ENCODE assay signal across 25 cellular contexts in the genomic region with DNA sequence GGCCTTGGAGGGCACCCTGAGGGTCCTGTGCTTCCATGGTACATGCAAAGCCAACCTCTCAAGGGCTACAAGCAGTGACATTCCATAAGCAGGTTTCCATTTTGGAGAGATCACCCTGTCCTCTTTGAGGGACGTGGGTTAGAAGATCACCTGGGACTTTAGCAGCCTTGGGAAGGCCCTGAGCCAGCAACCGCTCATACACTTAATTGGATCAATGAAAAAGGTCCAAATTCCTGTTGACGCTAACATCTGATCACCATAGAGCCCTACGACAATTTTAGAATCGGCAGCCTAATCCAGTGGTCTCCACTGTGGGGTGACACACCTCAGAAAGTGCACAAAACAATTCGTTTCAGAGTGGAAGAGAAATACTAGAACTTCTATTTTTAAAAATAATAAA.
DNase-seq lines count a peak whose midpoint lies in the region; ATAC-seq, FAIRE-seq and TF ChIP-seq lines count a peak whose summit lies in the region.
"Had no signal": no experiment of that assay in that cellular context is flagged by ENCODE, and none has a peak within 500 bp of the region (broad histone marks: within the 10 kb centered on the region; RNA-seq: fewer than 3 reads in every experiment).

No MANE protein-coding gene starts in this region.

- no peaks in the 10 kb centered on the region for H3K9me3 Mint-ChIP-seq in GM23338

- no peak overlapping the region for H3K4me3 ChIP-seq in A549
- no peak overlapping the region for H3K4me3 ChIP-seq in esophagus muscularis mucosa
- no peak overlapping the region for H3K4me3 ChIP-seq in HepG2 (replicated peaks in 1 of 3; ENCODE audit: insufficient read depth in 1 of 3, low read depth in 2 of 3, low read length in 3 of 3)
- no peak overlapping the region for H3K4me3 ChIP-seq in right lobe of liver
- no peak overlapping the region for H3K4me3 ChIP-seq in GM23338
- H3K4me3 ChIP-seq: BLaER1 had no signal

- no TSS peak for BruUV-seq in HepG2 (replicated peaks; lab: Mats Ljungman, UMichigan)

- POLR2A ChIA-PET in A549 (lab: Yijun Ruan, JAX) (no interaction called here), HepG2 (lab: Yijun Ruan, JAX) (interaction anchor here (2.2 kb wide), 1 partner anchor 83 kb away, joined by 4 read pairs; no protein-coding TSS in a partner anchor)

- H3K36me3 ChIP-seq in esophagus muscularis mucosa (no peaks in the 10 kb centered on the region), HepG2 (replicated peaks in 1 of 2; ENCODE audit: control insufficient read depth in 1 of 2, insufficient read depth in 2 of 2, low read length in 2 of 2) (no peaks in the 10 kb centered on the region), right lobe of liver (no peaks in the 10 kb centered on the region), GM23338 (ENCODE audit: insufficient read depth) (no peaks in the 10 kb centered on the region)
- H3K36me3 ChIP-seq: BE2C, BLaER1 had no signal

- FAIRE-seq in A549 (lab: Jason Lieb, UNC): no peak
- no peak for FAIRE-seq in HepG2 (lab: Jason Lieb, UNC)
- FAIRE-seq: G401.6, GM12891, GM19239 had no signal

- peak overlapping the region; percentile 10; the same call in 1 of the 2 replicates for H3K9ac ChIP-seq in HepG2 (ENCODE audit: insufficient read depth, low read depth, low read length)
- H3K9ac ChIP-seq: BLaER1 had no signal

- H4K20me1 ChIP-seq in HepG2 (ENCODE audit: insufficient read depth, low read length) (no peaks in the 10 kb centered on the region), GM23338 (replicated peaks; ENCODE audit: insufficient read depth) (no peaks in the 10 kb centered on the region)
- H4K20me1 ChIP-seq: BLaER1 had no signal

- TF ChIP-seq RAD21 in A549 (conservative IDR thresholded peaks at IDR 0.05 in 1 of 2, IDR thresholded peaks at IDR 0.05 in 1 of 2): no peak
- TF ChIP-seq RAD21 in HepG2 (CRISPR knock-in tag; IDR thresholded peaks at IDR 0.05): no peak

- H3K27me3 ChIP-seq in esophagus muscularis mucosa (no peaks in the 10 kb centered on the region), HepG2 (ENCODE audit: control insufficient read depth in 1 of 2, insufficient read depth in 2 of 2, low read length in 2 of 2) (no peaks in the 10 kb centered on the region), right lobe of liver (no peaks in the 10 kb centered on the region), GM23338 (ENCODE audit: insufficient read depth) (no peaks in the 10 kb centered on the region)
- H3K27me3 ChIP-seq: BE2C, BLaER1 had no signal

- no peak overlapping the region for H3K4me2 ChIP-seq in A549
- no peak overlapping the region for H3K4me2 ChIP-seq in HepG2 (ENCODE audit: low read depth, low read length)
- H3K4me2 ChIP-seq in GM23338: no peak overlapping the region
- H3K4me2 ChIP-seq: BLaER1 had no signal

- H2AFZ ChIP-seq in HepG2 (ENCODE audit: low read length) (peak overlapping the region; percentile 28), GM23338 (no peak overlapping the region)

- 89% methylated on average over 6 of the region's 6 CpGs for WGBS in A549 (ENCODE audit: missing lambda C conversion rate)
- 94% methylated on average over 6 of the region's 6 CpGs for WGBS in esophagus muscularis mucosa
- 79% methylated on average over 6 of the region's 6 CpGs for WGBS in HepG2 (ENCODE audit: low lambda C conversion rate)
- 31% methylated on average over 6 of the region's 6 CpGs for WGBS in right lobe of liver (ENCODE audit: insufficient coverage, low coverage, low lambda C conversion rate, missing lambda C conversion rate)

- CTCF ChIA-PET in A549 (lab: Yijun Ruan, JAX) (no interaction called here), HepG2 (lab: Yijun Ruan, JAX; ENCODE audit: low intra/inter-chr PET ratio, low total read pairs) (no interaction called here)

- intact Hi-C loops in esophagus muscularis mucosa (cut with DNase I) (no loop called here), HepG2 (cut with micrococcal nuclease; ENCODE audit: unreplicated experiment) (loop anchor here (10.0 kb wide), 2 partner anchors 85 to 225 kb away; no protein-coding TSS in a partner anchor), right lobe of liver (cut with DNase I) (no loop called here)

- DNase-seq in A549 (ENCODE audit: low read depth in 1 of 2, low spot score in 1 of 2) (no peak), esophagus muscularis mucosa (ENCODE audit: extremely low spot score) (peak; percentile 24), HepG2 (ENCODE audit: low spot score) (no peak), right lobe of liver (peak in 2 of 3 donors; percentile 35 to 52), GM23338 (ENCODE audit: low spot score) (no peak)
- no peak for DNase-seq in activated T-cell treated with anti-CD3 and anti-CD28 coated beads, Interleukin-2, amount 50 U/mL, for 1 hour
- DNase-seq in stimulated activated CD4-positive, alpha-beta T cell treated with anti-CD3 and anti-CD28 coated beads, Interleukin-2, amount 100 ng/mL, for 24 hours: no peak
- DNase-seq: ACHN; BE2C; C1 segment of cervical spinal cord; CD4-positive, alpha-beta memory T cell; CD4-positive, CD25-positive, alpha-beta regulatory T cell; CD8-positive, alpha-beta memory T cell; COR-L47; DMS 273 treated with DMSO at 0.1 percent for 48 hours; DMS153; DMS53; DMS79; GF-D8 had no signal

- H3K4me1 ChIP-seq in A549 (peaks cover 38% of the 10 kb centered on the region), esophagus muscularis mucosa (peaks cover 0 to 6% (median 2%) of the 10 kb centered on the region in 4 donors), HepG2 (ENCODE audit: insufficient read depth, low read length) (peaks cover 80% of the 10 kb centered on the region), right lobe of liver (peaks cover 0 to 47% (median 17%) of the 10 kb centered on the region in 4 donors), GM23338 (ENCODE audit: insufficient read depth) (0 out of 2 replicates have a peak, but pooled peaks cover 4% of the 10 kb centered on the region)
- H3K4me1 ChIP-seq: BE2C had no signal

- TF ChIP-seq EP300 in A549 (IDR thresholded peaks at IDR 0.05) (no peak), esophagus muscularis mucosa (IDR thresholded peaks at IDR 0.05) (no peak), HepG2 (IDR thresholded peaks at IDR 0.05; ENCODE audit: low read depth in 2 of 2, low read length in 2 of 2) (no peak), HepG2 (CRISPR knock-in tag; IDR thresholded peaks at IDR 0.05; ENCODE audit: borderline replicate concordance) (no peak)

- TF ChIP-seq CTCF in A549 (IDR thresholded peaks at IDR 0.05) (no peak), esophagus muscularis mucosa (IDR thresholded peaks at IDR 0.05) (no peak), HepG2 (CRISPR knock-in tag; IDR thresholded peaks at IDR 0.05) (no peak), right lobe of liver (IDR thresholded peaks at IDR 0.05) (no peak), GM23338 (conservative IDR thresholded peaks at IDR 0.05; ENCODE audit: low read depth in 2 of 2) (no peak)

- H3K27me3 Mint-ChIP-seq in GM23338 (ENCODE audit: insufficient read depth, low read depth, poor library complexity): no peaks in the 10 kb centered on the region
- H3K27me3 Mint-ChIP-seq: CD4-positive, alpha-beta memory T cell; CD4-positive, CD25-positive, alpha-beta regulatory T cell had no signal

- peaks cover 16% of the 10 kb centered on the region for H3K4me1 Mint-ChIP-seq in GM23338

- no peaks in the 10 kb centered on the region for H3K36me3 Mint-ChIP-seq in GM23338 (ENCODE audit: low read depth)
- H3K36me3 Mint-ChIP-seq: CD4-positive, alpha-beta memory T cell; CD4-positive, CD25-positive, alpha-beta regulatory T cell had no signal

- peak overlapping the region; percentile 7 to 71; a peak in 4 of 6 replicates for H3K27ac ChIP-seq in A549
- H3K27ac ChIP-seq in esophagus muscularis mucosa (replicated peaks in 1 of 4): no peak overlapping the region
- no peak overlapping the region for H3K27ac ChIP-seq in HepG2 (ENCODE audit: extremely low read length, insufficient read depth, low read length)
- peak overlapping the region in 2 of 3 donors; percentile 10 to 54 for H3K27ac ChIP-seq in right lobe of liver
- H3K27ac ChIP-seq in GM23338 (ENCODE audit: low read depth): no peak overlapping the region
- H3K27ac ChIP-seq: 22Rv1, BLaER1 had no signal

- H3K79me2 ChIP-seq in HepG2 (ENCODE audit: insufficient read depth, low read length): no peaks in the 10 kb centered on the region
- no peaks in the 10 kb centered on the region for H3K79me2 ChIP-seq in GM23338 (replicated peaks; ENCODE audit: insufficient read depth)

- H3F3A ChIP-seq in GM23338 (replicated peaks; ENCODE audit: low read depth): no peaks in the 10 kb centered on the region

- in situ Hi-C loops in HepG2 (cut with HindIII; ENCODE audit: extremely low pct_ligation_motif_present, low pct_unique_long_range_greater_than_20kb): no loop called here

- ATAC-seq in A549 (no peak), HepG2 (no peak), right lobe of liver (peak; percentile 45 to 72 (median 66)), GM23338 (no peak)

- TF ChIP-seq POLR2A in A549 (IDR thresholded peaks at IDR 0.05; ENCODE audit: low read length) (no peak), esophagus muscularis mucosa (IDR thresholded peaks at IDR 0.05; ENCODE audit: low read depth) (no peak), HepG2 (IDR thresholded peaks at IDR 0.05; ENCODE audit: insufficient read depth in 1 of 2, low read depth in 2 of 2, low read length in 2 of 2) (no peak), right lobe of liver (IDR thresholded peaks at IDR 0.05) (no peak)

- peaks cover 25% of the 10 kb centered on the region for H3K9me2 ChIP-seq in GM23338 (ENCODE audit: insufficient read depth)

- no peak overlapping the region for H3K27ac Mint-ChIP-seq in GM23338
- H3K27ac Mint-ChIP-seq: CD4-positive, alpha-beta memory T cell; CD4-positive, CD25-positive, alpha-beta regulatory T cell; CD8-positive, alpha-beta memory T cell had no signal

- H3K9me3 ChIP-seq in A549 (peaks cover 10% of the 10 kb centered on the region; the same call in 1 of the 3 replicates), esophagus muscularis mucosa (no peaks in the 10 kb centered on the region), HepG2 (ENCODE audit: low read length) (no peaks in the 10 kb centered on the region), right lobe of liver (no peaks in the 10 kb centered on the region)
- H3K9me3 ChIP-seq: BE2C had no signal

- no peak overlapping the region for H3K4me3 Mint-ChIP-seq in GM23338
- H3K4me3 Mint-ChIP-seq: CD14-positive monocyte; CD4-positive, alpha-beta memory T cell; CD4-positive, CD25-positive, alpha-beta regulatory T cell; CD8-positive, alpha-beta memory T cell had no signal

TF ChIP-seq in A549, 52 proteins besides CTCF, POLR2A, EP300 and RAD21:
- TF ChIP-seq ZSCAN20 (CRISPR knock-in tag; IDR thresholded peaks at IDR 0.05): no peak

TF ChIP-seq in HepG2, 621 proteins besides CTCF, POLR2A, EP300 and RAD21 (continues in another document):
- TF ChIP-seq TEAD2 (CRISPR knock-in tag; IDR thresholded peaks at IDR 0.05) (no peak), ZBTB38 (CRISPR knock-in tag; IDR thresholded peaks at IDR 0.05) (0 out of 2 replicates have a peak, but pooled peaks have one; percentile 36), ONECUT2 (CRISPR knock-in tag; IDR thresholded peaks at IDR 0.05) (peak; percentile 62), HNF4A (CRISPR knock-in tag; IDR thresholded peaks at IDR 0.05) (peak; percentile 35; the same call in 1 of the 2 replicates)

TF ChIP-seq in GM23338, 12 proteins besides CTCF, POLR2A, EP300 and RAD21 (continues in another document):
- TF ChIP-seq STAT1 (IDR thresholded peaks at IDR 0.05; ENCODE audit: unreplicated experiment) (no peak), ZNF114 (CRISPR knock-in tag; IDR thresholded peaks at IDR 0.05) (no peak), NANOG (IDR thresholded peaks at IDR 0.05; ENCODE audit: borderline replicate concordance) (no peak), JUNB (IDR thresholded peaks at IDR 0.05; ENCODE audit: unreplicated experiment) (no peak)

Comparison
In these comparisons a context has a peak if more than half of its experiments do, and no peak if none do; other contexts are left out.
1. ATAC-seq: peak in right lobe of liver (4 of 4); none in A549 (0 of 2), HepG2 (single experiment) and GM23338 (single experiment).
2. DNase-seq: peak in esophagus muscularis mucosa (single experiment) and right lobe of liver (2 of 3); none in A549 (0 of 2), HepG2 (single experiment), activated T-cell treated with anti-CD3 and anti-CD28 coated beads, Interleukin-2, amount 50 U/mL, for 1 hour (single experiment), GM23338 (single experiment) and stimulated activated CD4-positive, alpha-beta T cell treated with anti-CD3 and anti-CD28 coated beads, Interleukin-2, amount 100 ng/mL, for 24 hours (0 of 2).
3. H3K27ac ChIP-seq: peak in A549 (2 of 2) and right lobe of liver (2 of 3); none in esophagus muscularis mucosa (0 of 4), HepG2 (single experiment) and GM23338 (single experiment).